10 cellular contexts compared by ENCODE assay signal in the genomic region with DNA sequence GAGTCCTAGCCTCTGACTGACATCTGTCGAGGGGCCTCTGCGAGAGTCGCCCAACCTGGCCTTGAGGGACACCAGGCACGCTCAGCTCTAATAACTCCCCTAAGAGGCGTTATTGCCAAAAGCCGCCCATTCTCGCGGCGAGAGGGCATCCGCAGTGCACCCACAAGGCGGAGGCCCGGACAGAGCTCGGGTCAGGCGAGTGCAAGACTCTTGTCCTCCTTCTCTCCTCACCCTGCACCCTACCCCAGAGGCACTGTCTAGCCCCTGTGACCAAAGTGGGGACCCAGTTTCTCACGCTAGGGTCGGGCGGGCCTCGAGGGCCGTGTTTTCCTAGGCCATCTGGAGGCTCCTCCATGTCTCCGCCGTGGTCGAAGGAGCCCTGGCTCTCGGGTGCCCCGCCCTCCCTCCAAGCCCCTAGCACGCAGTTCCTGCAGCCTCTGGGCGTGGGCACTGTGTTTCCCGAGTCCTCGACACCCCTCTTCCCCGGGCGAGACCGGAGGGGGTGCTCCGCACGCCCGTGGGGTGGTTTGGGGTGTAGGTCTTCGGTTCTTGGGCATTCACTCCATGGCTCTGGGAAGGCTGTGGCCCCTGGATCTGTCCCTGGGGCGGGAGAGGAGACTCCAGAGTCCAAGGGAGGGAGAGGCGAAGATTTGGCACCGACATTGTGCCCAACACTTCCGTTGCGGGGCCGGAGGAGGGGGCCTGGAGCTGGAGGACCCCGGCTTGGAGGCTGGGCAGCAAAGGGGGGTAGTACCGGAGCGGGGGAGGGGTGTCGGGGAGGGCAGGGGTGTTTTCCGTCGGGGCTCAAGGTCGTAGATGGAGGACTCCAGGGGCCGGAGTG. TPM values are rescaled to one million over a fixed set of nuclear protein-coding genes. Genes with fewer than 3 reads are reported as not detected.
DNase-seq lines count a peak whose midpoint lies in the region; ATAC-seq lines count a peak whose summit lies in the region.
"Had no signal": no experiment of that assay in that cellular context is flagged by ENCODE, and none has a peak within 500 bp of the region (broad histone marks: within the 10 kb centered on the region; RNA-seq: fewer than 3 reads in every experiment).

No MANE protein-coding gene starts in this region.

- DNase-seq in T-helper 1 cell (no peak), NT2/D1 (ENCODE audit: low read depth, low spot score) (no peak), retina (peak; percentile 42), DMS114 treated with DMSO at 0.1 percent for 48 hours (lab: John Stamatoyannopoulos, UW; ENCODE audit: unreplicated experiment) (no peak), NCI-H1092 (lab: John Stamatoyannopoulos, UW) (no peak)
- DNase-seq: amniotic stem cell, MM.1S had no signal

- H3K36me3 ChIP-seq in NT2/D1 (ENCODE audit: insufficient read depth, insufficient read length, low read length) (no peaks in the 10 kb centered on the region), ectodermal cell (ENCODE audit: control insufficient read depth, insufficient read depth, low read length) (no peaks in the 10 kb centered on the region)

- H3K4me3 ChIP-seq in NT2/D1 (ENCODE audit: insufficient read length, low read depth): peak overlapping the region; percentile 34
- peak overlapping the region; percentile 31 for H3K4me3 ChIP-seq in ectodermal cell (ENCODE audit: insufficient read depth, low read depth, low read length)

- no peak overlapping the region for H3K27ac ChIP-seq in ectodermal cell (ENCODE audit: insufficient read depth, low read depth, low read length, poor library complexity, severe bottlenecking)

- H3K27ac Mint-ChIP-seq in T-helper 1 cell treated with Interleukin-12 subunit alpha and Interleukin-12 subunit beta and Interleukin-4 antibody, amounts not matched to agents 30 μg/mL and 1 μg/mL, for 36 hours: no peak overlapping the region

- H3K9me3 ChIP-seq in NT2/D1 (ENCODE audit: insufficient read depth, low read length) (no peaks in the 10 kb centered on the region), ectodermal cell (ENCODE audit: control insufficient read depth, low read length) (no peaks in the 10 kb centered on the region)

- H3K27me3 Mint-ChIP-seq in T-helper 1 cell treated with Interleukin-12 subunit alpha and Interleukin-12 subunit beta and Interleukin-4 antibody, amounts not matched to agents 30 μg/mL and 1 μg/mL, for 36 hours (ENCODE audit: low read depth): peaks cover 60% of the 10 kb centered on the region

- peaks cover 22% of the 10 kb centered on the region for H3K4me1 Mint-ChIP-seq in T-helper 1 cell treated with Interleukin-12 subunit alpha and Interleukin-12 subunit beta and Interleukin-4 antibody, amounts not matched to agents 30 μg/mL and 1 μg/mL, for 36 hours (ENCODE audit: low read depth)

- 11 to 12% methylated on average over 49 of the region's 49 CpGs for WGBS in ectodermal cell, 2 experiments

- H3K9ac ChIP-seq in NT2/D1 (ENCODE audit: insufficient read length, low read depth): peak overlapping the region; percentile 67

- H3K4me1 ChIP-seq in NT2/D1 (ENCODE audit: insufficient read depth, insufficient read length): peaks cover 37% of the 10 kb centered on the region
- peaks cover 37% of the 10 kb centered on the region for H3K4me1 ChIP-seq in ectodermal cell (ENCODE audit: control insufficient read depth, insufficient read depth, low read length)

- peak overlapping the region; percentile 60 for H3K4me3 Mint-ChIP-seq in T-helper 1 cell treated with Interleukin-12 subunit alpha and Interleukin-12 subunit beta and Interleukin-4 antibody, amounts not matched to agents 30 μg/mL and 1 μg/mL, for 36 hours

- H3K27me3 ChIP-seq in NT2/D1 (ENCODE audit: insufficient read depth, insufficient read length) (peaks cover 68% of the 10 kb centered on the region), ectodermal cell (ENCODE audit: control insufficient read depth, insufficient read depth, low read length, poor library complexity, severe bottlenecking) (peaks cover 74% of the 10 kb centered on the region)

- no peak for ATAC-seq in GM19328 (IDR thresholded peaks at IDR 0.05; ENCODE audit: unreplicated experiment)

- H3K36me3 Mint-ChIP-seq in T-helper 1 cell treated with Interleukin-12 subunit alpha and Interleukin-12 subunit beta and Interleukin-4 antibody, amounts not matched to agents 30 μg/mL and 1 μg/mL, for 36 hours (ENCODE audit: low read depth): peaks cover 2% of the 10 kb centered on the region

- no peaks in the 10 kb centered on the region for H3K9me3 Mint-ChIP-seq in T-helper 1 cell treated with Interleukin-12 subunit alpha and Interleukin-12 subunit beta and Interleukin-4 antibody, amounts not matched to agents 30 μg/mL and 1 μg/mL, for 36 hours

RNA-seq across cellular contexts. Expression of gene CHRM4, which starts 1.0 kb away (rescaled TPM):
- polyA plus RNA-seq in ectodermal cell (2013, experiment 1 of 4): 1.6 TPM
- 3.8 TPM for polyA plus RNA-seq in ectodermal cell (2013, experiment 2 of 4)
- polyA plus RNA-seq in ectodermal cell (2013, experiment 3 of 4): 1.2 TPM
- polyA plus RNA-seq in ectodermal cell (2013, experiment 4 of 4): 1.7 TPM

RNA-seq across cellular contexts. Expression of gene MDK, which starts 9.1 kb away (rescaled TPM):
- 1,267 TPM for polyA plus RNA-seq in ectodermal cell (2013, experiment 1 of 4)
- polyA plus RNA-seq in ectodermal cell (2013, experiment 2 of 4): 1,149 TPM
- 1,440 TPM for polyA plus RNA-seq in ectodermal cell (2013, experiment 3 of 4)
- polyA plus RNA-seq in ectodermal cell (2013, experiment 4 of 4): 1,571 TPM

RNA-seq across cellular contexts. Expression of gene DGKZ, which starts 43.3 kb away (rescaled TPM):
- 63.3 TPM for polyA plus RNA-seq in ectodermal cell (2013, experiment 1 of 4)
- polyA plus RNA-seq in ectodermal cell (2013, experiment 2 of 4): 58.2 TPM
- polyA plus RNA-seq in ectodermal cell (2013, experiment 3 of 4): 50.1 TPM
- polyA plus RNA-seq in ectodermal cell (2013, experiment 4 of 4): 49.5 TPM
